17 cellular contexts compared by ENCODE assay signal in genomic region chr16:489606-490005, GRCh38. TPM values are rescaled to one million over a fixed set of nuclear protein-coding genes. Genes with fewer than 3 reads are reported as not detected.
DNase-seq lines count a peak whose midpoint lies in the region; ATAC-seq and TF ChIP-seq lines count a peak whose summit lies in the region.
"Had no signal": no experiment of that assay in that cellular context is flagged by ENCODE, and none has a peak within 500 bp of the region (broad histone marks: within the 10 kb centered on the region; RNA-seq: fewer than 3 reads in every experiment).

No MANE protein-coding gene starts in this region.

- no peak overlapping the region for H3K4me3 Mint-ChIP-seq in activated CD4-positive, alpha-beta memory T cell treated with anti-CD3 and anti-CD28 coated beads, Interleukin-2, amount 10 ng/mL, durations not matched to agents 7 days and 5 days
- no peak overlapping the region for H3K4me3 Mint-ChIP-seq in activated CD4-positive, alpha-beta memory T cell treated with anti-CD3 and anti-CD28 coated beads for 36 hours
- no peak overlapping the region for H3K4me3 Mint-ChIP-seq in nephron progenitor cell
- H3K4me3 Mint-ChIP-seq: CD14-positive monocyte; CD4-positive, alpha-beta memory T cell had no signal

- no peaks in the 10 kb centered on the region for H3K27me3 ChIP-seq in NT2/D1 (ENCODE audit: insufficient read depth, insufficient read length)

- H3K9me3 ChIP-seq in NT2/D1 (ENCODE audit: insufficient read depth, low read length), result no peaks in the 10 kb centered on the region
- H3K9me3 ChIP-seq: A549 had no signal

- CTCF ChIA-PET in activated CD4-positive, alpha-beta memory T cell treated with anti-CD3 and anti-CD28 coated beads, Interleukin-2, amount 10 ng/mL, durations not matched to agents 7 days and 5 days (lab: Charles Lee), result no interaction called here
- CTCF ChIA-PET in activated CD4-positive, alpha-beta memory T cell treated with anti-CD3 and anti-CD28 coated beads for 36 hours (lab: Charles Lee), result no interaction called here

- no peaks in the 10 kb centered on the region for H3K4me1 Mint-ChIP-seq in activated CD4-positive, alpha-beta memory T cell treated with anti-CD3 and anti-CD28 coated beads, Interleukin-2, amount 10 ng/mL, durations not matched to agents 7 days and 5 days
- no peaks in the 10 kb centered on the region for H3K4me1 Mint-ChIP-seq in activated CD4-positive, alpha-beta memory T cell treated with anti-CD3 and anti-CD28 coated beads for 36 hours (ENCODE audit: low read depth)
- H3K4me1 Mint-ChIP-seq in nephron progenitor cell, result peaks cover 17% of the 10 kb centered on the region
- H3K4me1 Mint-ChIP-seq: CD14-positive monocyte had no signal

- TF ChIP-seq CTCF in nephron progenitor cell (IDR thresholded peaks at IDR 0.05), result no peak

- ATAC-seq in HG03025 (IDR thresholded peaks at IDR 0.05; ENCODE audit: low FRiP score, unreplicated experiment), result no peak
- ATAC-seq: A549, K562 had no signal

- H3K9me3 Mint-ChIP-seq in activated CD4-positive, alpha-beta memory T cell treated with anti-CD3 and anti-CD28 coated beads, Interleukin-2, amount 10 ng/mL, durations not matched to agents 7 days and 5 days, result no peaks in the 10 kb centered on the region
- no peaks in the 10 kb centered on the region for H3K9me3 Mint-ChIP-seq in activated CD4-positive, alpha-beta memory T cell treated with anti-CD3 and anti-CD28 coated beads for 36 hours
- no peaks in the 10 kb centered on the region for H3K9me3 Mint-ChIP-seq in nephron progenitor cell
- H3K9me3 Mint-ChIP-seq: CD14-positive monocyte; CD4-positive, alpha-beta memory T cell had no signal

- intact Hi-C loops in activated CD4-positive, alpha-beta memory T cell treated with anti-CD3 and anti-CD28 coated beads for 36 hours (cut with micrococcal nuclease), result loop anchor here (5.0 kb wide), 1 partner anchor 97 kb away; no protein-coding TSS in a partner anchor

- POLR2A ChIA-PET in activated CD4-positive, alpha-beta memory T cell treated with anti-CD3 and anti-CD28 coated beads, Interleukin-2, amount 10 ng/mL, durations not matched to agents 7 days and 5 days (lab: Charles Lee), result no interaction called here
- POLR2A ChIA-PET in activated CD4-positive, alpha-beta memory T cell treated with anti-CD3 and anti-CD28 coated beads for 36 hours (lab: Charles Lee), result no interaction called here

- no peak overlapping the region for H3K4me3 ChIP-seq in NT2/D1 (ENCODE audit: insufficient read length, low read depth)
- H3K4me3 ChIP-seq: A549, K562 had no signal

- DNase-seq in activated CD4-positive, alpha-beta memory T cell treated with anti-CD3 and anti-CD28 coated beads, Interleukin-2, amount 10 ng/mL, durations not matched to agents 7 days and 5 days, result no peak
- no peak for DNase-seq in activated CD4-positive, alpha-beta memory T cell treated with anti-CD3 and anti-CD28 coated beads for 36 hours
- DNase-seq in NT2/D1 (ENCODE audit: low read depth, low spot score) (no peak), nephron progenitor cell (no peak), NOMO-1 treated with dmso at 0.1 percent for 144 hours (lab: John Stamatoyannopoulos, UW; ENCODE audit: unreplicated experiment) (no peak)
- DNase-seq in activated CD4-positive, alpha-beta T cell treated with anti-CD3 and anti-CD28 coated beads, Interleukin-2, amount 50 U/mL, for 48 hours, result no peak
- DNase-seq: AML-193; CD4-positive, alpha-beta memory T cell; DMS79 treated with DMSO at 0.1 percent for 48 hours; GF-D8; GOT3; HCEC 1CT; IMR-90 had no signal

- H3K27ac Mint-ChIP-seq in activated CD4-positive, alpha-beta memory T cell treated with anti-CD3 and anti-CD28 coated beads, Interleukin-2, amount 10 ng/mL, durations not matched to agents 7 days and 5 days, result peak overlapping the region; percentile 35
- H3K27ac Mint-ChIP-seq in activated CD4-positive, alpha-beta memory T cell treated with anti-CD3 and anti-CD28 coated beads for 36 hours, result no peak overlapping the region
- H3K27ac Mint-ChIP-seq in nephron progenitor cell, result peak overlapping the region; percentile 96

- peaks cover 27% of the 10 kb centered on the region for H3K36me3 ChIP-seq in NT2/D1 (ENCODE audit: insufficient read depth, insufficient read length, low read length)

- H3K36me3 Mint-ChIP-seq in activated CD4-positive, alpha-beta memory T cell treated with anti-CD3 and anti-CD28 coated beads, Interleukin-2, amount 10 ng/mL, durations not matched to agents 7 days and 5 days (ENCODE audit: low read depth), result peaks cover 2% of the 10 kb centered on the region
- peaks cover 3% of the 10 kb centered on the region for H3K36me3 Mint-ChIP-seq in activated CD4-positive, alpha-beta memory T cell treated with anti-CD3 and anti-CD28 coated beads for 36 hours
- peaks cover 48% of the 10 kb centered on the region for H3K36me3 Mint-ChIP-seq in nephron progenitor cell (ENCODE audit: low read depth)

- peak overlapping the region; percentile 26 for H3K9ac ChIP-seq in NT2/D1 (ENCODE audit: insufficient read length, low read depth)

- no peaks in the 10 kb centered on the region for H3K27me3 Mint-ChIP-seq in activated CD4-positive, alpha-beta memory T cell treated with anti-CD3 and anti-CD28 coated beads, Interleukin-2, amount 10 ng/mL, durations not matched to agents 7 days and 5 days
- no peaks in the 10 kb centered on the region for H3K27me3 Mint-ChIP-seq in activated CD4-positive, alpha-beta memory T cell treated with anti-CD3 and anti-CD28 coated beads for 36 hours
- H3K27me3 Mint-ChIP-seq in nephron progenitor cell (ENCODE audit: low read depth, poor library complexity), result peaks cover 4% of the 10 kb centered on the region
- H3K27me3 Mint-ChIP-seq: CD4-positive, alpha-beta memory T cell had no signal

- peaks cover 24% of the 10 kb centered on the region for H3K4me1 ChIP-seq in NT2/D1 (ENCODE audit: insufficient read depth, insufficient read length)
- H3K4me1 ChIP-seq: A549 had no signal

RNA-seq across cellular contexts. Expression of gene CAPN15, which starts 37.9 kb away (rescaled TPM):
- 10 to 100 TPM; 91.7 to 93.4 TPM for total RNA-seq in activated CD4-positive, alpha-beta memory T cell treated with anti-CD3 and anti-CD28 coated beads, Interleukin-2, amount 10 ng/mL, durations not matched to agents 7 days and 5 days
- 10 to 100 TPM; 69.7 to 76.2 TPM for total RNA-seq in activated CD4-positive, alpha-beta memory T cell treated with anti-CD3 and anti-CD28 coated beads for 36 hours
